Comparison of ENCODE assay signal across 12 cellular contexts in the genomic region with DNA sequence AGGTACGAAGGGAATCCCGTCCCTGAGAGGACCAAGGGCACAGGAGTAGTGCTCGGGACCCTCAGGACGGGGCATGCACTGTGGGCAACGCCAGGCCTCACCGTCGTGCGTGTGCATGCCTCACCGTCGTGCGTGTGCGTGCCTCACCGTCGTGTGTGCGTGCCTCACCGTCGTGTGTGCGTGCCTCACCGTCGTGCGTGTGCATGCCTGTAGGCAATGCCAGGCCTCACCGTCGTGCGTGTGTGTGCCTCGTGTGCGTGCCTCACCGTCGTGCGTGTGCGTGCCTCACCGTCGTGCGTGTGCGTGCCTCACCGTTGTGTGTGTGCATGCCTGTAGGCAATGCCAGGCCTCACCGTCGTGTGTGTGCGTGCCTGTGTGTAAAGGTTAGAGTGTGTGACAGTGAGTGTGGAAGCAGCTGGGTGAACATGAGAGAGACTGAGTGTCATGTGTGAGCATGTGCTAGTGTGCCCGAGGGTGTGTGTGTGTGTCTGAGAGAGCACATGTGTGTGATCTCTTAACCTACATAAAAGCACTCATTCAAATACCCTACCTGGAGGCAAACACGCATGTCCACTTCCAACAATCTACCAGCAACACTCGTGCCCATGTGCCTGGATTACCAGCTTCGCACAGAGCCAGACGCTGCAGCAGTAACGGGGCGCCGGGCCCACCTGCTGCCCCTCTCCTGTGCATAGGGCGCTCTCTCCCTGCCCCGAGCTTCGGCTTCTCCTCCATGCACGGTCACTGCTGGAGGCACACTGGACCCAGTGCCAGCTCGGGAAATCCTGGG. TPM values are rescaled to one million over a fixed set of nuclear protein-coding genes. Genes with fewer than 3 reads are reported as not detected.
DNase-seq lines count a peak whose midpoint lies in the region; TF ChIP-seq lines count a peak whose summit lies in the region.
"Had no signal": no experiment of that assay in that cellular context is flagged by ENCODE, and none has a peak within 500 bp of the region (broad histone marks: within the 10 kb centered on the region; RNA-seq: fewer than 3 reads in every experiment).

No MANE protein-coding gene starts in this region.

- H3K36me3 Mint-ChIP-seq in MCF 10A (ENCODE audit: insufficient read depth, unreplicated experiment) (peaks cover 24% of the 10 kb centered on the region), osteocyte (ENCODE audit: unreplicated experiment) (peaks cover 8% of the 10 kb centered on the region)

- CTCF ChIA-PET in MCF 10A (lab: Yijun Ruan, JAX): interaction anchor here (0.6 to 2.7 kb wide), 5 partner anchors 9 to 229 kb away, joined by 3 to 9 read pairs (median 3); no protein-coding TSS in a partner anchor

- no TSS peak for BruUV-seq in MCF 10A (replicated peaks; lab: Mats Ljungman, UMichigan)

- DNase-seq in breast epithelium (ENCODE audit: low spot score in 2 of 2) (peak in 1 of 2 donors; percentile 11), MCF 10A (ENCODE audit: unreplicated experiment) (no peak), epithelial cell of prostate (ENCODE audit: low read depth, low spot score) (no peak), osteocyte (ENCODE audit: extremely low spot score, unreplicated experiment) (peak; percentile 77), uterus (no peak), DMS 273 treated with DMSO at 0.1 percent for 48 hours (lab: John Stamatoyannopoulos, UW) (no peak), NCI-H82 treated with DMSO at 0.1 percent for 48 hours (lab: John Stamatoyannopoulos, UW; ENCODE audit: unreplicated experiment) (no peak), COLO668 (lab: John Stamatoyannopoulos, UW; ENCODE audit: unreplicated experiment) (no peak)
- DNase-seq: ACHN, left colon, NCI-H2227 treated with DMSO at 0.1 percent for 48 hours had no signal

- H3K27me3 Mint-ChIP-seq in MCF 10A (ENCODE audit: insufficient read depth, unreplicated experiment): no peaks in the 10 kb centered on the region
- H3K27me3 Mint-ChIP-seq in osteocyte (ENCODE audit: unreplicated experiment): no peaks in the 10 kb centered on the region

- H3K27ac ChIP-seq in breast epithelium (peak overlapping the region; percentile 81 to 83), epithelial cell of prostate (peak overlapping the region; percentile 91), uterus (peak overlapping the region; percentile 74 to 94)

- H3K4me1 Mint-ChIP-seq in MCF 10A (ENCODE audit: insufficient read depth, unreplicated experiment) (peaks cover 22% of the 10 kb centered on the region), osteocyte (ENCODE audit: unreplicated experiment) (peaks cover 35% of the 10 kb centered on the region)

- peak overlapping the region in 1 of 3 donors; percentile 39 for H3K4me3 ChIP-seq in breast epithelium
- no peak overlapping the region for H3K4me3 ChIP-seq in uterus
- H3K4me3 ChIP-seq: Peyer's patch had no signal

- no peak for TF ChIP-seq POLR2A in breast epithelium (IDR thresholded peaks at IDR 0.05)
- no peak for TF ChIP-seq POLR2A in uterus (IDR thresholded peaks at IDR 0.05)

- H3K27ac Mint-ChIP-seq in MCF 10A (ENCODE audit: low read depth, unreplicated experiment) (no peak overlapping the region), osteocyte (ENCODE audit: unreplicated experiment) (peak overlapping the region; percentile 86)

- H3K9me3 Mint-ChIP-seq in MCF 10A (ENCODE audit: unreplicated experiment) (no peaks in the 10 kb centered on the region), osteocyte (ENCODE audit: unreplicated experiment) (no peaks in the 10 kb centered on the region)

- H3K4me3 Mint-ChIP-seq in MCF 10A (ENCODE audit: unreplicated experiment) (no peak overlapping the region), osteocyte (ENCODE audit: unreplicated experiment) (no peak overlapping the region)

- H3K36me3 ChIP-seq in breast epithelium (no peaks in the 10 kb centered on the region), uterus (no peaks in the 10 kb centered on the region)

- intact Hi-C loops in breast epithelium (cut with DNase I; ENCODE audit: low total_unique reads) (no loop called here), MCF 10A (cut with micrococcal nuclease) (no loop called here), uterus (cut with DNase I; ENCODE audit: low total_unique reads) (no loop called here)

- POLR2A ChIA-PET in MCF 10A (lab: Yijun Ruan, JAX): interaction anchor here (0.8 to 1.9 kb wide), 4 partner anchors 8 to 101 kb away, joined by 3 to 8 read pairs (median 4); no protein-coding TSS in a partner anchor

- H3K4me1 ChIP-seq in breast epithelium: peaks cover 0 to 13% of the 10 kb centered on the region in 2 donors
- H3K4me1 ChIP-seq in uterus: peaks cover 9 to 10% of the 10 kb centered on the region in 2 donors

- TF ChIP-seq CTCF in breast epithelium (IDR thresholded peaks at IDR 0.05) (no peak), MCF 10A (IDR thresholded peaks at IDR 0.05; ENCODE audit: unreplicated experiment) (no peak), osteocyte (IDR thresholded peaks at IDR 0.05) (no peak), uterus (IDR thresholded peaks at IDR 0.05) (no peak)

- H3K27me3 ChIP-seq in breast epithelium: no peaks in the 10 kb centered on the region
- H3K27me3 ChIP-seq in uterus: no peaks in the 10 kb centered on the region
- H3K27me3 ChIP-seq: Peyer's patch had no signal

- H3K9me3 ChIP-seq in breast epithelium (no peaks in the 10 kb centered on the region), uterus (no peaks in the 10 kb centered on the region)
- H3K9me3 ChIP-seq: Peyer's patch had no signal

RNA-seq across cellular contexts. Expression of a gene that starts 36.3 kb away (rescaled TPM):
- total RNA-seq in breast epithelium: 10 to 100 TPM; 12.0 to 33.4 (median 24.0) TPM
- total RNA-seq in MCF 10A (2022): 28.3 and 40.1 TPM in 2 replicates
- 36.3 and 39.3 TPM in 2 replicates for total RNA-seq in osteocyte
- 100 to 1,000 TPM in 1 of 4 donors, 10 to 100 TPM in 3; 29.4 to 177 (median 65.7) TPM for total RNA-seq in uterus
